ENCODE assay signal across 8 cellular contexts in the genomic region with DNA sequence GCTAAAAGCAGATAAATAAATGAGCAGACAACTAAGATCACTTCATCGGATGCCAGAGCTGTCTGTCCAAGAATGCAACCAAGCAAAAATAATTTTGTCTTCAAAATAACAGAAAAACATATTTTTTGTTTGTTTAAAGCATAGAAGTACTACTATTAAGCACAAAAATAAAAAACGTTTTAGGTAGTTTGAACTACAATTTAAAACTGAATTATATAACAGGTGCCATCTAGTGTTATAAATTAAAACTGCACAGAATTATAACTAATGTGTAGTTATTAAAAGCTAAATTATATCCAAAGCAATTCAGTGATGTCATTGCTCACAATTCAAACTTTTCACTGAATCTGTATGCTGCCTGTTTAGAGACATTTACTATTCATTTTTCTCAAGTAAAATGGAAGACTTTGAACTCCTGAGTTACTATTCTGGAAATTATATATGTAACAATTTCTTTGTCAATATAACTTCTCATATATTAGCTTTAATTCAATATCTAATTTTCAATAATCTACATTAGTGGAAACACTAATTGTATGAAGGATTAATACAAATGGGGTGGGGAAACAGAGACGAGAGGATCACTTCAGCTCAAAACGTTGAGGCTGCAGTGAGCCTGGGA. TPM values are rescaled to one million over a fixed set of nuclear protein-coding genes. Genes with fewer than 3 reads are reported as not detected.
DNase-seq lines count a peak whose midpoint lies in the region; ATAC-seq and TF ChIP-seq lines count a peak whose summit lies in the region.

No MANE protein-coding gene starts in this region.

- H3K4me1 Mint-ChIP-seq in chondrocyte (ENCODE audit: low read depth) (no peaks in the 10 kb centered on the region), neural progenitor cell (no peaks in the 10 kb centered on the region)

- H3K27me3 Mint-ChIP-seq in chondrocyte (ENCODE audit: low read depth) = no peaks in the 10 kb centered on the region
- H3K27me3 Mint-ChIP-seq in neural progenitor cell (ENCODE audit: insufficient read depth, low read depth) = no peaks in the 10 kb centered on the region

- H3K27ac Mint-ChIP-seq in chondrocyte (ENCODE audit: unreplicated experiment) = no peak overlapping the region
- H3K27ac Mint-ChIP-seq in neural progenitor cell = no peak overlapping the region

- H3K9ac ChIP-seq in neural progenitor cell = no peak overlapping the region

- H3K36me3 Mint-ChIP-seq in chondrocyte (ENCODE audit: low read depth) = peaks cover 5% of the 10 kb centered on the region
- H3K36me3 Mint-ChIP-seq in neural progenitor cell = peaks cover 9% of the 10 kb centered on the region

- no peak overlapping the region for H3K4me3 Mint-ChIP-seq in chondrocyte (ENCODE audit: unreplicated experiment)
- H3K4me3 Mint-ChIP-seq in neural progenitor cell = no peak overlapping the region

- no peaks in the 10 kb centered on the region for H3K79me2 ChIP-seq in neural progenitor cell (ENCODE audit: low read depth)

- DNase-seq in ELR (ENCODE audit: low read depth) (peak; percentile 45), NCI-H1694 (lab: John Stamatoyannopoulos, UW) (peak; percentile 35), chondrocyte (ENCODE audit: low spot score) (no peak), neural progenitor cell (ENCODE audit: low spot score) (no peak), iPS-NIHi7 (ENCODE audit: extremely low spot score) (no peak)
- DNase-seq in NK-92 treated with Interleukin-12 subunit alpha and Interleukin-12 subunit beta, amount 100 ng/mL, for 24 hours (lab: John Stamatoyannopoulos, UW) = no peak

- no peaks in the 10 kb centered on the region for H3K36me3 ChIP-seq in neural progenitor cell

- no peaks in the 10 kb centered on the region for H3K4me1 ChIP-seq in neural progenitor cell

- no peak overlapping the region for H3K27ac ChIP-seq in neural progenitor cell

- no peak for ATAC-seq in HG02852 (IDR thresholded peaks at IDR 0.05; ENCODE audit: unreplicated experiment)
- no peak for ATAC-seq in GM21723 (IDR thresholded peaks at IDR 0.05; ENCODE audit: unreplicated experiment)

- no peaks in the 10 kb centered on the region for H3K9me3 Mint-ChIP-seq in chondrocyte (ENCODE audit: low read depth)
- H3K9me3 Mint-ChIP-seq in neural progenitor cell = no peaks in the 10 kb centered on the region

- H2AFZ ChIP-seq in neural progenitor cell (replicated peaks) = no peak overlapping the region

- H3K4me3 ChIP-seq in neural progenitor cell = no peak overlapping the region

- H3F3A ChIP-seq in neural progenitor cell (ENCODE audit: low read depth) = no peaks in the 10 kb centered on the region

- peak; percentile 86 for TF ChIP-seq CTCF in chondrocyte (IDR thresholded peaks at IDR 0.05)
- peak; percentile 54 for TF ChIP-seq CTCF in neural progenitor cell (IDR thresholded peaks at IDR 0.05)

- H4K20me1 ChIP-seq in neural progenitor cell (ENCODE audit: low read depth) = no peaks in the 10 kb centered on the region

- H3K9me3 ChIP-seq in neural progenitor cell (ENCODE audit: low read depth) = no peaks in the 10 kb centered on the region

- H3K27me3 ChIP-seq in neural progenitor cell = no peaks in the 10 kb centered on the region

- no peak overlapping the region for H3K4me2 ChIP-seq in neural progenitor cell

RNA-seq across cellular contexts. Expression of a gene that starts 29.5 kb away (rescaled TPM):
- total RNA-seq in chondrocyte (7.2 to 15.7 TPM (median 9.3 TPM) in 3 replicates), neural progenitor cell (ENCODE audit: low replicate concordance) (15.1 and 18.7 TPM in 2 replicates)

RNA-seq across cellular contexts. Expression of a gene that starts 29.9 kb away (rescaled TPM):
- total RNA-seq in chondrocyte = 10.8 to 13.1 TPM (median 12.2 TPM) in 3 replicates
- total RNA-seq in neural progenitor cell (ENCODE audit: low replicate concordance) = 15.3 and 18.3 TPM in 2 replicates

RNA-seq across cellular contexts. Expression of a gene that starts 43.7 kb away (rescaled TPM):
- total RNA-seq in chondrocyte = not detected in 3 replicates
- total RNA-seq in neural progenitor cell (ENCODE audit: low replicate concordance) = 0.15 TPM in 1 of 2 replicates, not detected in the other

Comparison
In these comparisons a context has a peak if more than half of its experiments do, and no peak if none do; other contexts are left out.
1. DNase-seq: peak in ELR (single experiment) and NCI-H1694 (single experiment); none in chondrocyte (single experiment), neural progenitor cell (single experiment), NK-92 treated with Interleukin-12 subunit alpha and Interleukin-12 subunit beta, amount 100 ng/mL, for 24 hours (single experiment) and iPS-NIHi7 (single experiment).